In the genomic region with DNA sequence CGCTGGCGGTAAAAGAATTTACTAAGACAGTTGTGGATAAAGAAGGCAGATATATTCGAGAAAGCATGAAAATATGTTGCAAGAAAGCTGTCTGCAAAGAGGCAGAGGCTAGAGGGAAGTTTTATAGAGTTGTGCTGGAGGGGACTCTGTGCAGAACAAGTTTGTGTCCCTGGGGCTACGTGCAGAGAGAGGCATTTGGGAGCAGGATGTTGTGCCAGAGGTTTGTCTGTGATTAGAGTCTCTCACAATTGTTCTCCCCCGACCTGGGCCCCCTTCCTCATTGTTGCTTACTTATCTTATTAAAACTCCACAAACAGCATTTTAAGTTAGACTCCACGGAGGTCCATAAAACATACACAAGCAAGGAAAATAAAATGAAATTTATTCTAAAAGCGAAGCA, we compare ENCODE assay signal across 16 cellular contexts.
DNase-seq lines count a peak whose midpoint lies in the region; TF ChIP-seq lines count a peak whose summit lies in the region.
"Had no signal": no experiment of that assay in that cellular context is flagged by ENCODE, and none has a peak within 500 bp of the region (broad histone marks: within the 10 kb centered on the region; RNA-seq: fewer than 3 reads in every experiment).

No MANE protein-coding gene starts in this region.

- peak overlapping the region; percentile 50 for H2AFZ ChIP-seq in neural progenitor cell (replicated peaks)

- H3K27me3 Mint-ChIP-seq in endothelial cell (ENCODE audit: unreplicated experiment) (no peaks in the 10 kb centered on the region), neural progenitor cell (ENCODE audit: insufficient read depth, low read depth) (peaks cover 2% of the 10 kb centered on the region)
- H3K27me3 Mint-ChIP-seq: CD4-positive, alpha-beta T cell had no signal

- no peak overlapping the region for H3K4me3 Mint-ChIP-seq in endothelial cell (ENCODE audit: unreplicated experiment)
- no peak overlapping the region for H3K4me3 Mint-ChIP-seq in neural progenitor cell
- H3K4me3 Mint-ChIP-seq: CD4-positive, alpha-beta T cell; HFFc6 had no signal

- peak overlapping the region; percentile 82; the same call in 1 of the 2 replicates for H3K27ac ChIP-seq in SK-N-MC
- H3K27ac ChIP-seq in neural progenitor cell, result no peak overlapping the region
- H3K27ac ChIP-seq: C4-2B, HL-60 had no signal

- H3K4me1 Mint-ChIP-seq in endothelial cell (ENCODE audit: unreplicated experiment) (peaks cover 13% of the 10 kb centered on the region), neural progenitor cell (peaks cover 20% of the 10 kb centered on the region)

- H3K36me3 ChIP-seq in SK-N-MC (ENCODE audit: insufficient read depth, low read length) (no peaks in the 10 kb centered on the region), neural progenitor cell (no peaks in the 10 kb centered on the region)

- H3K36me3 Mint-ChIP-seq in endothelial cell (ENCODE audit: low read depth, unreplicated experiment) (no peaks in the 10 kb centered on the region), neural progenitor cell (no peaks in the 10 kb centered on the region)

- H3K4me1 ChIP-seq in neural progenitor cell, result peaks cover 9% of the 10 kb centered on the region
- H3K4me1 ChIP-seq: Caco-2 had no signal

- H3K4me2 ChIP-seq in neural progenitor cell, result peak overlapping the region; percentile 22

- peak overlapping the region; percentile 57 for H3K4me3 ChIP-seq in SK-N-MC
- no peak overlapping the region for H3K4me3 ChIP-seq in neural progenitor cell

- H3K27ac Mint-ChIP-seq in endothelial cell (ENCODE audit: unreplicated experiment), result peak overlapping the region; percentile 97
- no peak overlapping the region for H3K27ac Mint-ChIP-seq in neural progenitor cell
- H3K27ac Mint-ChIP-seq: CD4-positive, alpha-beta T cell; HFFc6 had no signal

- no peaks in the 10 kb centered on the region for H3K79me2 ChIP-seq in neural progenitor cell (ENCODE audit: low read depth)

- H3F3A ChIP-seq in neural progenitor cell (ENCODE audit: low read depth), result peaks cover 5% of the 10 kb centered on the region

- no peak for TF ChIP-seq CTCF in endothelial cell (IDR thresholded peaks at IDR 0.05; ENCODE audit: unreplicated experiment)
- no peak for TF ChIP-seq CTCF in neural progenitor cell (IDR thresholded peaks at IDR 0.05)

- no peak overlapping the region for H3K9ac ChIP-seq in SK-N-MC (ENCODE audit: insufficient read length)
- no peak overlapping the region for H3K9ac ChIP-seq in neural progenitor cell

- H4K20me1 ChIP-seq in neural progenitor cell (ENCODE audit: low read depth), result no peaks in the 10 kb centered on the region

- H3K9me3 ChIP-seq in SK-N-MC (ENCODE audit: low read depth, low read length) (no peaks in the 10 kb centered on the region), neural progenitor cell (ENCODE audit: low read depth) (no peaks in the 10 kb centered on the region)
- H3K9me3 ChIP-seq: Caco-2 had no signal

- H3K27me3 ChIP-seq in neural progenitor cell, result no peaks in the 10 kb centered on the region

- no peaks in the 10 kb centered on the region for H3K9me3 Mint-ChIP-seq in endothelial cell (ENCODE audit: unreplicated experiment)
- no peaks in the 10 kb centered on the region for H3K9me3 Mint-ChIP-seq in neural progenitor cell

- DNase-seq in SK-N-MC (ENCODE audit: low read depth, low spot score), result peak; percentile 70
- DNase-seq in endothelial cell (ENCODE audit: low spot score), result peak; percentile 18
- peak; percentile 34 for DNase-seq in neural progenitor cell (ENCODE audit: low spot score)
- no peak for DNase-seq in AG08396 (ENCODE audit: low spot score)
- DNase-seq in OCI-M1 (lab: John Stamatoyannopoulos, UW), result no peak
- no peak for DNase-seq in SW480 (ENCODE audit: low spot score)
- DNase-seq: ACHN; AML-193; Caco-2; CD4-positive, alpha-beta T cell; GDM1; GOT3; H7; HFFc6 had no signal

Comparison
In these comparisons a context has a peak if more than half of its experiments do, and no peak if none do; other contexts are left out.
1. DNase-seq: peak in SK-N-MC (single experiment), endothelial cell (single experiment) and neural progenitor cell (single experiment); none in AG08396 (single experiment), OCI-M1 (single experiment) and SW480 (single experiment).